16 cellular contexts compared by ENCODE assay signal in the genomic region with DNA sequence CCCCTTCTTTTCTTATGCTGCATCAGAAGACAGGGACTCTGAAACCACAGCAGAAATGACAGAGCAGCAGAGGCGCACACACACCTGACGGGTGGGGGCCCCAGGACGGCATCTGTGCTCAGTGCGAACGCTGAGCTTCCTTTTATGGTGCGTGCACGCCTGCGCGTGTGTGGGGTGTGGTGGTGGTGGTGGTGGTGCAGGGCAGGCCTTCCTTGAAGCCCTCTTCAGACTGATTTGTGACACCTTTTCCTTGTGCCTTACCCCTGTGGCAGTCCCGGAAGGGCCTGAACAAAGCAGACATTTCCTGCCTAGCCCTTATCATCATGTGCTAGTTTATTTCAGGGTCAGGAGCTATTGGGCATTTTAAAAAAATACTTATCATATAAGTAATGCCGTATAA.
DNase-seq lines count a peak whose midpoint lies in the region; ATAC-seq and TF ChIP-seq lines count a peak whose summit lies in the region.
"Had no signal": no experiment of that assay in that cellular context is flagged by ENCODE, and none has a peak within 500 bp of the region (broad histone marks: within the 10 kb centered on the region; RNA-seq: fewer than 3 reads in every experiment).

No MANE protein-coding gene starts in this region.

- POLR2A ChIA-PET in CD4-positive, alpha-beta T cell (lab: Charles Lee) = no interaction called here
- POLR2A ChIA-PET in activated naive CD8-positive, alpha-beta T cell treated with anti-CD3 and anti-CD28 coated beads, Interleukin-2, amount 10 ng/mL, durations not matched to agents 7 days and 5 days (lab: Charles Lee) = no interaction called here
- POLR2A ChIA-PET in SK-N-SH (lab: Yijun Ruan, JAX) = no interaction called here

- CTCF ChIA-PET in CD4-positive, alpha-beta T cell (lab: Charles Lee) = no interaction called here
- CTCF ChIA-PET in SK-N-SH (lab: Yijun Ruan, JAX) = interaction anchor here (1.0 to 2.7 kb wide), 11 partner anchors 8 to 148 kb away, joined by 3 to 13 read pairs (median 7); no protein-coding TSS in a partner anchor

- H3K9me3 ChIP-seq in CD4-positive, alpha-beta T cell (ENCODE audit: control insufficient read depth, low read length) = no peaks in the 10 kb centered on the region
- no peaks in the 10 kb centered on the region for H3K9me3 ChIP-seq in effector memory CD4-positive, alpha-beta T cell (ENCODE audit: control insufficient read depth, low read length)
- no peaks in the 10 kb centered on the region for H3K9me3 ChIP-seq in SK-N-SH

- H3K9ac ChIP-seq in SK-N-SH = no peak overlapping the region

- peak; percentile 61 for ATAC-seq in CD4-positive, alpha-beta T cell (ENCODE audit: poor library complexity)
- peak; percentile 92 for ATAC-seq in activated naive CD8-positive, alpha-beta T cell treated with anti-CD3 and anti-CD28 coated beads, Interleukin-2, amount 10 ng/mL, durations not matched to agents 7 days and 5 days (ENCODE audit: low read depth)
- no peak for ATAC-seq in GM21737 (IDR thresholded peaks at IDR 0.05; ENCODE audit: unreplicated experiment)
- ATAC-seq: HCT116 had no signal

- H3K9me3 Mint-ChIP-seq in CD4-positive, alpha-beta T cell = no peaks in the 10 kb centered on the region
- no peaks in the 10 kb centered on the region for H3K9me3 Mint-ChIP-seq in activated naive CD8-positive, alpha-beta T cell treated with anti-CD3 and anti-CD28 coated beads, Interleukin-2, amount 10 ng/mL, durations not matched to agents 7 days and 5 days
- no peaks in the 10 kb centered on the region for H3K9me3 Mint-ChIP-seq in mesothelial cell of epicardium
- H3K9me3 Mint-ChIP-seq: stimulated activated naive CD8-positive, alpha-beta T cell treated with anti-CD3 and anti-CD28 coated beads, Interleukin-15, Interleukin-2, amounts not matched to agents 100 ng/mL and 50 ng/mL, for 24 hours had no signal

- 95% methylated on average over 8 of the region's 11 CpGs for WGBS in SK-N-SH (ENCODE audit: low lambda C conversion rate)

- peaks cover 10% of the 10 kb centered on the region for H3K27me3 Mint-ChIP-seq in CD4-positive, alpha-beta T cell
- peaks cover 28% of the 10 kb centered on the region for H3K27me3 Mint-ChIP-seq in activated naive CD8-positive, alpha-beta T cell treated with anti-CD3 and anti-CD28 coated beads, Interleukin-2, amount 10 ng/mL, durations not matched to agents 7 days and 5 days
- no peaks in the 10 kb centered on the region for H3K27me3 Mint-ChIP-seq in mesothelial cell of epicardium (ENCODE audit: low read depth)

- H2AFZ ChIP-seq in SK-N-SH (ENCODE audit: low read depth) = no peak overlapping the region

- no peaks in the 10 kb centered on the region for H3K9me2 ChIP-seq in SK-N-SH

- H3K4me3 ChIP-seq in effector memory CD4-positive, alpha-beta T cell (ENCODE audit: insufficient read depth, low read depth, low read length, poor library complexity, severe bottlenecking) = no peak overlapping the region
- H3K4me3 ChIP-seq in SK-N-SH (ENCODE audit: low read depth in 2 of 2, low read length in 1 of 2) = no peak overlapping the region

- H3K36me3 ChIP-seq in effector memory CD4-positive, alpha-beta T cell (ENCODE audit: control insufficient read depth, insufficient read depth, low read length) = no peaks in the 10 kb centered on the region
- H3K36me3 ChIP-seq in SK-N-SH (replicated peaks in 1 of 2; ENCODE audit: control insufficient read depth in 1 of 2, insufficient read depth in 2 of 2, low read length in 1 of 2) = no peaks in the 10 kb centered on the region

- H3K36me3 Mint-ChIP-seq in CD4-positive, alpha-beta T cell (ENCODE audit: low read depth) = no peaks in the 10 kb centered on the region
- H3K36me3 Mint-ChIP-seq in activated naive CD8-positive, alpha-beta T cell treated with anti-CD3 and anti-CD28 coated beads, Interleukin-2, amount 10 ng/mL, durations not matched to agents 7 days and 5 days = no peaks in the 10 kb centered on the region
- H3K36me3 Mint-ChIP-seq in mesothelial cell of epicardium = no peaks in the 10 kb centered on the region
- H3K36me3 Mint-ChIP-seq: activated naive CD8-positive, alpha-beta T cell had no signal

- H4K20me1 ChIP-seq in SK-N-SH (ENCODE audit: insufficient read depth) = peaks cover 12% of the 10 kb centered on the region; the same call in 1 of the 2 replicates

- DNase-seq in DMS153 (lab: John Stamatoyannopoulos, UW) (peak; percentile 17), DMS153 treated with DMSO at 0.1 percent for 48 hours (lab: John Stamatoyannopoulos, UW; ENCODE audit: unreplicated experiment) (no peak), mesothelial cell of epicardium (ENCODE audit: low spot score in 2 of 2, unreplicated experiment in 2 of 2) (no peak), SK-N-SH (no peak)
- no peak for DNase-seq in CD4-positive, alpha-beta T cell
- DNase-seq in activated naive CD8-positive, alpha-beta T cell treated with anti-CD3 and anti-CD28 coated beads, Interleukin-2, amount 10 ng/mL, durations not matched to agents 7 days and 5 days = peak; percentile 51
- no peak for DNase-seq in effector memory CD4-positive, alpha-beta T cell
- DNase-seq: central memory CD4-positive, alpha-beta T cell; NCI-H1048; NCI-H2171 treated with DMSO at 0.1 percent for 48 hours; SHP77 treated with DMSO at 0.1 percent for 48 hours had no signal

- no peak for TF ChIP-seq EP300 in SK-N-SH (IDR thresholded peaks at IDR 0.05; ENCODE audit: borderline replicate concordance in 1 of 2, low read depth in 1 of 2, low read length in 1 of 2)

- H3K79me2 ChIP-seq in SK-N-SH (ENCODE audit: insufficient read depth) = no peaks in the 10 kb centered on the region

- TF ChIP-seq CTCF in CD4-positive, alpha-beta T cell (IDR thresholded peaks at IDR 0.05) = no peak
- TF ChIP-seq CTCF in mesothelial cell of epicardium (IDR thresholded peaks at IDR 0.05; ENCODE audit: unreplicated experiment) (no peak), SK-N-SH (IDR thresholded peaks at IDR 0.05) (no peak)

- no peaks in the 10 kb centered on the region for H3F3A ChIP-seq in SK-N-SH (replicated peaks; ENCODE audit: insufficient read depth)

- no peak overlapping the region for H3K4me3 Mint-ChIP-seq in CD4-positive, alpha-beta T cell
- H3K4me3 Mint-ChIP-seq in activated naive CD8-positive, alpha-beta T cell treated with anti-CD3 and anti-CD28 coated beads, Interleukin-2, amount 10 ng/mL, durations not matched to agents 7 days and 5 days = no peak overlapping the region
- H3K4me3 Mint-ChIP-seq in mesothelial cell of epicardium = no peak overlapping the region
- H3K4me3 Mint-ChIP-seq: activated naive CD8-positive, alpha-beta T cell; stimulated activated naive CD8-positive, alpha-beta T cell treated with anti-CD3 and anti-CD28 coated beads, Interleukin-15, Interleukin-2, amounts not matched to agents 100 ng/mL and 50 ng/mL, for 24 hours had no signal

- H3K27ac ChIP-seq in CD4-positive, alpha-beta T cell (ENCODE audit: low read depth, low read length) = no peak overlapping the region
- no peak overlapping the region for H3K27ac ChIP-seq in effector memory CD4-positive, alpha-beta T cell (ENCODE audit: insufficient read depth, low read length, poor library complexity, severe bottlenecking)
- H3K27ac ChIP-seq in SK-N-SH (ENCODE audit: low read depth in 2 of 2, low read length in 1 of 2) = no peak overlapping the region
- H3K27ac ChIP-seq: 22Rv1 had no signal

- H3K4me2 ChIP-seq in SK-N-SH = no peak overlapping the region

- no peaks in the 10 kb centered on the region for H3K4me1 Mint-ChIP-seq in CD4-positive, alpha-beta T cell (ENCODE audit: low read depth)
- H3K4me1 Mint-ChIP-seq in activated naive CD8-positive, alpha-beta T cell treated with anti-CD3 and anti-CD28 coated beads, Interleukin-2, amount 10 ng/mL, durations not matched to agents 7 days and 5 days = peaks cover 4% of the 10 kb centered on the region
- peaks cover 74% of the 10 kb centered on the region for H3K4me1 Mint-ChIP-seq in mesothelial cell of epicardium

- no peaks in the 10 kb centered on the region for H3K27me3 ChIP-seq in CD4-positive, alpha-beta T cell (ENCODE audit: control insufficient read depth, insufficient read depth, low read length)
- no peaks in the 10 kb centered on the region for H3K27me3 ChIP-seq in effector memory CD4-positive, alpha-beta T cell (replicated peaks; ENCODE audit: control insufficient read depth, insufficient read depth, low read length, poor library complexity, severe bottlenecking)
- no peaks in the 10 kb centered on the region for H3K27me3 ChIP-seq in SK-N-SH (ENCODE audit: insufficient read depth)

- no peak overlapping the region for H3K27ac Mint-ChIP-seq in CD4-positive, alpha-beta T cell
- H3K27ac Mint-ChIP-seq in activated naive CD8-positive, alpha-beta T cell treated with anti-CD3 and anti-CD28 coated beads, Interleukin-2, amount 10 ng/mL, durations not matched to agents 7 days and 5 days = no peak overlapping the region
- H3K27ac Mint-ChIP-seq in mesothelial cell of epicardium = peak overlapping the region; percentile 16
- H3K27ac Mint-ChIP-seq: activated naive CD8-positive, alpha-beta T cell; stimulated activated naive CD8-positive, alpha-beta T cell treated with anti-CD3 and anti-CD28 coated beads, Interleukin-15, Interleukin-2, amounts not matched to agents 100 ng/mL and 50 ng/mL, for 24 hours had no signal

- intact Hi-C loops in CD4-positive, alpha-beta T cell (cut with DNase I, micrococcal nuclease) = no loop called here

- H3K4me1 ChIP-seq in effector memory CD4-positive, alpha-beta T cell (ENCODE audit: control insufficient read depth, insufficient read depth, low read length, poor library complexity, severe bottlenecking) = no peaks in the 10 kb centered on the region
- H3K4me1 ChIP-seq in SK-N-SH (ENCODE audit: control insufficient read depth in 1 of 2, insufficient read depth in 2 of 2, low read depth in 1 of 2, low read length in 1 of 2) = peaks cover 7 to 37% of the 10 kb centered on the region in 2 experiments; a peak in 3 of 4 replicates

- TF ChIP-seq RAD21 in SK-N-SH (IDR thresholded peaks at IDR 0.05; ENCODE audit: low read length) = no peak

TF ChIP-seq in SK-N-SH, 30 proteins besides CTCF, POLR2A, EP300 and RAD21 (continues in another document):
- TF ChIP-seq SMC3 (IDR thresholded peaks at IDR 0.05; ENCODE audit: low read depth, low read length) = no peak
- no peak for TF ChIP-seq TCF12 (IDR thresholded peaks at IDR 0.05)
- no peak for TF ChIP-seq EZH2phosphoT487 (IDR thresholded peaks at IDR 0.05; ENCODE audit: borderline replicate concordance, low read depth)
- TF ChIP-seq NRF1 (IDR thresholded peaks at IDR 0.05; ENCODE audit: low read depth, low read length) = no peak
- no peak for TF ChIP-seq ELF1 (IDR thresholded peaks at IDR 0.05)
- TF ChIP-seq GATA2 (CRISPR knock-in tag; IDR thresholded peaks at IDR 0.05) = no peak
- TF ChIP-seq CHD2 (IDR thresholded peaks at IDR 0.05; ENCODE audit: low read length, partially characterized antibody) = no peak

Comparison
In these comparisons a context has a peak if more than half of its experiments do, and no peak if none do; other contexts are left out.
1. DNase-seq: peak in DMS153 (single experiment) and activated naive CD8-positive, alpha-beta T cell treated with anti-CD3 and anti-CD28 coated beads, Interleukin-2, amount 10 ng/mL, durations not matched to agents 7 days and 5 days (single experiment); none in DMS153 treated with DMSO at 0.1 percent for 48 hours (single experiment), CD4-positive, alpha-beta T cell (0 of 10), mesothelial cell of epicardium (0 of 2), effector memory CD4-positive, alpha-beta T cell (0 of 3) and SK-N-SH (single experiment).